ENCODE assay signal across 15 cellular contexts in the genomic region with DNA sequence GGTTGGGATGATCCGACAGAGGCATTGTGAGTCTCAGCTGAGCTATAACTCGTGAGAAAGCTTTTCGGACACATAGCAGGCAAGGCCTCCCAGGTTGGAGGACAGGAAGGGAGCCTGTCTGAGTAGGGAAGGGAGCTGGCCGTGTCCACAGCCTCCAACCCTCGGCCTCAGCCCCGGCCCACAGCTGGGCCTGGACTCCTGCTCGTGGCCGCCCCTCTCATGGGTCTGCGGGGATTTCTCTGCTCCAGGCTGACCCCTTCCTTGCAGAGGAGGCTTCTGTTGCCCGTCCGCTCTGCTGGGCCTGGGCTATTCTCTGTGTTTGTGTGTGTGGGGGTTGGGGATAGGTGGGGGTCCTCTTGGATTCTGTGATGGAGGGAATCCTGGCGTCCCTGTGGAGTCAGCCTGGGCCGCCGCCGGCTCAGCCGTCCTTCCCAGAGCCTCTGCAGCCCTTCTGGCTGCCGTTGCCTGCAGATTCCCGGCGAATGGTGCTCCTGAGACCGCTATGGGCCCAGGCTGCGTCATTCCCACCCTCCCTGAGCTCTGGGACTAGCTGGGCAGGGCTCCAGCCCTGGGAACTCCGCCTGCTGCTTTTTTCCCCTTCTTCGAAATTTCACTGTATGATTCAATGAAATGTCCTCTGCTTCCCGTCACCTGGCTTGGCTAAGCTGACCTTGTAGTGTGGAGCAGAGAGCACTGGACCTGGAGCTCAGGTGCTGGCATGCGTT.
DNase-seq lines count a peak whose midpoint lies in the region; ATAC-seq and TF ChIP-seq lines count a peak whose summit lies in the region.
"Had no signal": no experiment of that assay in that cellular context is flagged by ENCODE, and none has a peak within 500 bp of the region (broad histone marks: within the 10 kb centered on the region; RNA-seq: fewer than 3 reads in every experiment).

No MANE protein-coding gene starts in this region.

- no peaks in the 10 kb centered on the region for H3K36me3 Mint-ChIP-seq in WTC11
- no peaks in the 10 kb centered on the region for H3K36me3 Mint-ChIP-seq in activated CD8-positive, alpha-beta memory T cell treated with anti-CD3 and anti-CD28 coated beads, Interleukin-2, amount 10 ng/mL, durations not matched to agents 7 days and 5 days
- H3K36me3 Mint-ChIP-seq: activated naive CD4-positive, alpha-beta T cell treated with anti-CD3 and anti-CD28 coated beads, Interleukin-2, amount 50 U/mL, for 72 hours had no signal

- TF ChIP-seq CTCF in WTC11 (IDR thresholded peaks at IDR 0.05), result no peak
- TF ChIP-seq CTCF in omental fat pad (IDR thresholded peaks at IDR 0.05), result no peak
- TF ChIP-seq CTCF in PC-3 (conservative IDR thresholded peaks at IDR 0.05; ENCODE audit: low read depth, low read length), result no peak

- no peaks in the 10 kb centered on the region for H3K9me3 ChIP-seq in PC-3 (ENCODE audit: low read length)
- H3K9me3 ChIP-seq: HAP-1, spleen had no signal

- CTCF ChIA-PET in WTC11 (lab: Charles Lee) (interaction anchor here (0.6 to 4.5 kb wide), 22 partner anchors 10 to 412 kb away, joined by 3 to 42 read pairs (median 5); a partner anchor contains a TSS), PC-3 (lab: Charles Lee) (interaction anchor here (0.7 kb wide), 1 partner anchor 119 kb away, joined by 3 read pairs; no protein-coding TSS in a partner anchor)
- CTCF ChIA-PET in activated CD8-positive, alpha-beta memory T cell treated with anti-CD3 and anti-CD28 coated beads, Interleukin-2, amount 10 ng/mL, durations not matched to agents 7 days and 5 days (lab: Charles Lee), result interaction anchor here (0.7 to 2.5 kb wide), 4 partner anchors 11 to 65 kb away, joined by 3 to 7 read pairs (median 5); no protein-coding TSS in a partner anchor

- no peaks in the 10 kb centered on the region for H3K36me3 ChIP-seq in PC-3 (ENCODE audit: low read depth, low read length)
- H3K36me3 ChIP-seq: HAP-1, spleen had no signal

- H3K9ac ChIP-seq in PC-3 (ENCODE audit: low read length), result no peak overlapping the region

- ATAC-seq in WTC11 (peak; percentile 10; the same call in 1 of the 2 replicates), omental fat pad (ENCODE audit: low FRiP score) (peak; percentile 66), GM18870 (IDR thresholded peaks at IDR 0.05; ENCODE audit: unreplicated experiment) (no peak), PC-3 (no peak), GM19397 (IDR thresholded peaks at IDR 0.05; ENCODE audit: unreplicated experiment) (no peak)
- no peak for ATAC-seq in activated CD8-positive, alpha-beta memory T cell treated with anti-CD3 and anti-CD28 coated beads, Interleukin-2, amount 10 ng/mL, durations not matched to agents 7 days and 5 days

- no peak overlapping the region for H3K4me3 ChIP-seq in PC-3 (ENCODE audit: low read length)
- H3K4me3 ChIP-seq: HAP-1, K562, spleen had no signal

- no peaks in the 10 kb centered on the region for H3F3A ChIP-seq in PC-3 (ENCODE audit: low read length, unreplicated experiment)

- H3K4me1 ChIP-seq in PC-3 (ENCODE audit: insufficient read depth, low read length), result no peaks in the 10 kb centered on the region
- H3K4me1 ChIP-seq: HAP-1 had no signal

- DNase-seq in WTC11 (ENCODE audit: low spot score) (no peak), globus pallidus (ENCODE audit: low spot score) (peak; percentile 5), omental fat pad (ENCODE audit: low spot score) (no peak), ureter (ENCODE audit: low spot score) (peak; percentile 65), PC-3 (no peak)
- no peak for DNase-seq in activated CD8-positive, alpha-beta memory T cell treated with anti-CD3 and anti-CD28 coated beads, Interleukin-2, amount 10 ng/mL, durations not matched to agents 7 days and 5 days
- DNase-seq: midbrain, NCI-H1930, spleen had no signal

- POLR2A ChIA-PET in WTC11 (lab: Charles Lee), result interaction anchor here (1.1 kb wide), 1 partner anchor 140 kb away, joined by 3 read pairs; no protein-coding TSS in a partner anchor
- POLR2A ChIA-PET in PC-3 (lab: Charles Lee; ENCODE audit: unreplicated experiment), result interaction anchor here (0.5 kb wide), 1 partner anchor 13 kb away, joined by 3 read pairs; no protein-coding TSS in a partner anchor

- H3K79me2 ChIP-seq in PC-3 (ENCODE audit: low read length), result no peaks in the 10 kb centered on the region

- peaks cover 17% of the 10 kb centered on the region for H3K4me1 Mint-ChIP-seq in WTC11
- H3K4me1 Mint-ChIP-seq in activated CD8-positive, alpha-beta memory T cell treated with anti-CD3 and anti-CD28 coated beads, Interleukin-2, amount 10 ng/mL, durations not matched to agents 7 days and 5 days, result peaks cover 3% of the 10 kb centered on the region

- H3K27ac ChIP-seq in PC-3 (ENCODE audit: low read length), result no peak overlapping the region
- H3K27ac ChIP-seq: spleen had no signal

- peaks cover 10% of the 10 kb centered on the region; the same call in 1 of the 2 replicates for H3K27me3 ChIP-seq in PC-3 (ENCODE audit: low read length)

- no peak overlapping the region for H2AFZ ChIP-seq in PC-3 (ENCODE audit: low read length)

- no TSS peak for BruUV-seq in PC-3 (replicated peaks; lab: Mats Ljungman, UMichigan)

- no peaks in the 10 kb centered on the region for H4K20me1 ChIP-seq in PC-3 (ENCODE audit: low read length)

- no peak overlapping the region for H3K4me2 ChIP-seq in PC-3 (ENCODE audit: low read length)

- H3K4me3 Mint-ChIP-seq in WTC11, result no peak overlapping the region
- H3K4me3 Mint-ChIP-seq in activated CD8-positive, alpha-beta memory T cell treated with anti-CD3 and anti-CD28 coated beads, Interleukin-2, amount 10 ng/mL, durations not matched to agents 7 days and 5 days, result no peak overlapping the region
- H3K4me3 Mint-ChIP-seq: T-helper 1 cell treated with Interleukin-12 subunit alpha and Interleukin-12 subunit beta and Interleukin-4 antibody, amounts not matched to agents 30 μg/mL and 1 μg/mL, for 36 hours had no signal

- H3K9me2 ChIP-seq in PC-3 (replicated peaks; ENCODE audit: low read length), result no peaks in the 10 kb centered on the region

- H3K27ac Mint-ChIP-seq in WTC11, result no peak overlapping the region
- H3K27ac Mint-ChIP-seq in activated CD8-positive, alpha-beta memory T cell treated with anti-CD3 and anti-CD28 coated beads, Interleukin-2, amount 10 ng/mL, durations not matched to agents 7 days and 5 days, result no peak overlapping the region
- H3K27ac Mint-ChIP-seq: activated naive CD4-positive, alpha-beta T cell treated with anti-CD3 and anti-CD28 coated beads, Interleukin-2, amount 50 U/mL, for 72 hours; T-helper 1 cell treated with Interleukin-12 subunit alpha and Interleukin-12 subunit beta and Interleukin-4 antibody, amounts not matched to agents 30 μg/mL and 1 μg/mL, for 36 hours had no signal

- no peaks in the 10 kb centered on the region for H3K27me3 Mint-ChIP-seq in WTC11 (ENCODE audit: low read depth)
- no peaks in the 10 kb centered on the region for H3K27me3 Mint-ChIP-seq in activated CD8-positive, alpha-beta memory T cell treated with anti-CD3 and anti-CD28 coated beads, Interleukin-2, amount 10 ng/mL, durations not matched to agents 7 days and 5 days

- no peaks in the 10 kb centered on the region for H3K9me3 Mint-ChIP-seq in WTC11
- no peaks in the 10 kb centered on the region for H3K9me3 Mint-ChIP-seq in activated CD8-positive, alpha-beta memory T cell treated with anti-CD3 and anti-CD28 coated beads, Interleukin-2, amount 10 ng/mL, durations not matched to agents 7 days and 5 days (ENCODE audit: low read depth)
- H3K9me3 Mint-ChIP-seq: activated naive CD4-positive, alpha-beta T cell treated with anti-CD3 and anti-CD28 coated beads, Interleukin-2, amount 50 U/mL, for 72 hours; T-helper 1 cell treated with Interleukin-12 subunit alpha and Interleukin-12 subunit beta and Interleukin-4 antibody, amounts not matched to agents 30 μg/mL and 1 μg/mL, for 36 hours had no signal

- intact Hi-C loops in PC-3 (cut with micrococcal nuclease), result loop anchor here (5.0 to 10.0 kb wide), 3 partner anchors 131 to 424 kb away; no protein-coding TSS in a partner anchor

TF ChIP-seq in WTC11, 78 proteins besides CTCF, POLR2A, EP300 and RAD21 (continues in another document):
- TF ChIP-seq, protein P1, sequence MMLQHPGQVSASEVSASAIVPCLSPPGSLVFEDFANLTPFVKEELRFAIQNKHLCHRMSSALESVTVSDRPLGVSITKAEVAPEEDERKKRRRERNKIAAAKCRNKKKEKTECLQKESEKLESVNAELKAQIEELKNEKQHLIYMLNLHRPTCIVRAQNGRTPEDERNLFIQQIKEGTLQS (CRISPR knock-in tag; conservative IDR thresholded peaks at IDR 0.05), result no peak
- no peak for TF ChIP-seq MYBL2 (CRISPR knock-in tag; IDR thresholded peaks at IDR 0.05)
- TF ChIP-seq, protein P2, sequence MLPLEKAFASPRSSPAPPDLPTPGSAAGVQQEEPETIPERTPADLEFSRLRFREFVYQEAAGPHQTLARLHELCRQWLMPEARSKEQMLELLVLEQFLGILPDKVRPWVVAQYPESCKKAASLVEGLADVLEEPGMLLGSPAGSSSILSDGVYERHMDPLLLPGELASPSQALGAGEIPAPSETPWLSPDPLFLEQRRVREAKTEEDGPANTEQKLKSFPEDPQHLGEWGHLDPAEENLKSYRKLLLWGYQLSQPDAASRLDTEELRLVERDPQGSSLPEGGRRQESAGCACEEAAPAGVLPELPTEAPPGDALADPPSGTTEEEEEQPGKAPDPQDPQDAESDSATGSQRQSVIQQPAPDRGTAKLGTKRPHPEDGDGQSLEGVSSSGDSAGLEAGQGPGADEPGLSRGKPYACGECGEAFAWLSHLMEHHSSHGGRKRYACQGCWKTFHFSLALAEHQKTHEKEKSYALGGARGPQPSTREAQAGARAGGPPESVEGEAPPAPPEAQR (CRISPR knock-in tag; IDR thresholded peaks at IDR 0.05), result no peak
- no peak for TF ChIP-seq NR3C1 (CRISPR knock-in tag; conservative IDR thresholded peaks at IDR 0.05; ENCODE audit: low read depth)
- no peak for TF ChIP-seq NR2C2 (CRISPR knock-in tag; IDR thresholded peaks at IDR 0.05)
- no peak for TF ChIP-seq ZNF396 (CRISPR knock-in tag; IDR thresholded peaks at IDR 0.05; ENCODE audit: borderline replicate concordance)
- TF ChIP-seq ZNF423 (CRISPR knock-in tag; IDR thresholded peaks at IDR 0.05), result no peak
- no peak for TF ChIP-seq SMAD3 (CRISPR knock-in tag; IDR thresholded peaks at IDR 0.05; ENCODE audit: borderline replicate concordance)
- no peak for TF ChIP-seq JUN (CRISPR knock-in tag; IDR thresholded peaks at IDR 0.05)
- no peak for TF ChIP-seq FOXP1 (CRISPR knock-in tag; IDR thresholded peaks at IDR 0.05; ENCODE audit: borderline replicate concordance)
- TF ChIP-seq ESRRA (CRISPR knock-in tag; IDR thresholded peaks at IDR 0.05; ENCODE audit: borderline replicate concordance), result no peak
- TF ChIP-seq SMAD4 (CRISPR knock-in tag; IDR thresholded peaks at IDR 0.05), result no peak
- TF ChIP-seq, protein P3, sequence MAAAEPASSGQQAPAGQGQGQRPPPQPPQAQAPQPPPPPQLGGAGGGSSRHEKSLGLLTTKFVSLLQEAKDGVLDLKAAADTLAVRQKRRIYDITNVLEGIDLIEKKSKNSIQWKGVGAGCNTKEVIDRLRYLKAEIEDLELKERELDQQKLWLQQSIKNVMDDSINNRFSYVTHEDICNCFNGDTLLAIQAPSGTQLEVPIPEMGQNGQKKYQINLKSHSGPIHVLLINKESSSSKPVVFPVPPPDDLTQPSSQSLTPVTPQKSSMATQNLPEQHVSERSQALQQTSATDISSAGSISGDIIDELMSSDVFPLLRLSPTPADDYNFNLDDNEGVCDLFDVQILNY (CRISPR knock-in tag; IDR thresholded peaks at IDR 0.05), result no peak

Comparison
In these comparisons a context has a peak if more than half of its experiments do, and no peak if none do; other contexts are left out.
1. ATAC-seq: peak in WTC11 (single experiment) and omental fat pad (single experiment); none in activated CD8-positive, alpha-beta memory T cell treated with anti-CD3 and anti-CD28 coated beads, Interleukin-2, amount 10 ng/mL, durations not matched to agents 7 days and 5 days (single experiment), GM18870 (single experiment), PC-3 (single experiment) and GM19397 (single experiment).
2. DNase-seq: peak in globus pallidus (single experiment) and ureter (single experiment); none in WTC11 (single experiment), omental fat pad (single experiment), activated CD8-positive, alpha-beta memory T cell treated with anti-CD3 and anti-CD28 coated beads, Interleukin-2, amount 10 ng/mL, durations not matched to agents 7 days and 5 days (single experiment) and PC-3 (single experiment).